Comparison of ENCODE assay signal across 10 cellular contexts in genomic region chr1:156419863-156420208, GRCh38. TPM values are rescaled to one million over a fixed set of nuclear protein-coding genes. Genes with fewer than 3 reads are reported as not detected.
DNase-seq lines count a peak whose midpoint lies in the region; ATAC-seq and TF ChIP-seq lines count a peak whose summit lies in the region.
"Had no signal": no experiment of that assay in that cellular context is flagged by ENCODE, and none has a peak within 500 bp of the region (broad histone marks: within the 10 kb centered on the region; RNA-seq: fewer than 3 reads in every experiment).

No MANE protein-coding gene starts in this region.

- H3K36me3 ChIP-seq in stomach = no peaks in the 10 kb centered on the region

- H3K27me3 ChIP-seq in stomach = peaks cover 15 to 100% (median 84%) of the 10 kb centered on the region in 3 donors

- intact Hi-C loops in stomach (cut with DNase I; ENCODE audit: low total_unique reads) = no loop called here

- peaks cover 25 to 32% (median 28%) of the 10 kb centered on the region in 4 donors for H3K4me1 ChIP-seq in stomach

- no peak for TF ChIP-seq EP300 in stomach (IDR thresholded peaks at IDR 0.05)

- DNase-seq in activated CD4-positive, CD25-positive, alpha-beta regulatory T cell treated with anti-CD3 and anti-CD28 coated beads, Interleukin-2, amount 50 U/mL, for 72 hours = no peak
- DNase-seq in T-helper 9 cell = peak; percentile 15
- DNase-seq in germinal center (ENCODE audit: low spot score) = peak; percentile 85
- DNase-seq in stomach = no peak
- no peak for DNase-seq in middle frontal gyrus (ENCODE audit: extremely low spot score, low spot score)
- DNase-seq in EL = no peak

- H3K4me3 ChIP-seq in stomach = peak overlapping the region; percentile 34 to 54 (median 36)
- H3K4me3 ChIP-seq: SK-N-MC had no signal

- no peak overlapping the region for H3K27ac ChIP-seq in stomach
- H3K27ac ChIP-seq: SK-N-MC had no signal

- no peak for TF ChIP-seq CTCF in stomach (IDR thresholded peaks at IDR 0.05)

- no peaks in the 10 kb centered on the region for H3K9me3 ChIP-seq in stomach

- no peak for TF ChIP-seq POLR2A in stomach (IDR thresholded peaks at IDR 0.05)

- peak; percentile 7 to 24 for ATAC-seq in activated CD4-positive, CD25-positive, alpha-beta regulatory T cell treated with anti-CD3 and anti-CD28 coated beads, Interleukin-2, amount 50 U/mL, for 24 hours
- ATAC-seq in HG03342 (IDR thresholded peaks at IDR 0.05; ENCODE audit: unreplicated experiment) = no peak
- ATAC-seq: left lobe of liver had no signal

- 16 to 30% (median 25%) methylated on average over 6 of the region's 6 CpGs for WGBS in stomach, 5 donors

RNA-seq across cellular contexts. Expression of gene RHBG, which starts 50.8 kb away (rescaled TPM):
- total RNA-seq in stomach = not detected
- polyA plus RNA-seq in stomach = under 1 TPM in 1 of 3 donors, not detected in 2; 0.70 TPM

Comparison
In these comparisons a context has a peak if more than half of its experiments do, and no peak if none do; other contexts are left out.
1. DNase-seq: peak in T-helper 9 cell (single experiment) and germinal center (single experiment); none in activated CD4-positive, CD25-positive, alpha-beta regulatory T cell treated with anti-CD3 and anti-CD28 coated beads, Interleukin-2, amount 50 U/mL, for 72 hours (single experiment), stomach (single experiment), middle frontal gyrus (single experiment) and EL (single experiment).